ENCODE assay signal across 20 cellular contexts in the genomic region with DNA sequence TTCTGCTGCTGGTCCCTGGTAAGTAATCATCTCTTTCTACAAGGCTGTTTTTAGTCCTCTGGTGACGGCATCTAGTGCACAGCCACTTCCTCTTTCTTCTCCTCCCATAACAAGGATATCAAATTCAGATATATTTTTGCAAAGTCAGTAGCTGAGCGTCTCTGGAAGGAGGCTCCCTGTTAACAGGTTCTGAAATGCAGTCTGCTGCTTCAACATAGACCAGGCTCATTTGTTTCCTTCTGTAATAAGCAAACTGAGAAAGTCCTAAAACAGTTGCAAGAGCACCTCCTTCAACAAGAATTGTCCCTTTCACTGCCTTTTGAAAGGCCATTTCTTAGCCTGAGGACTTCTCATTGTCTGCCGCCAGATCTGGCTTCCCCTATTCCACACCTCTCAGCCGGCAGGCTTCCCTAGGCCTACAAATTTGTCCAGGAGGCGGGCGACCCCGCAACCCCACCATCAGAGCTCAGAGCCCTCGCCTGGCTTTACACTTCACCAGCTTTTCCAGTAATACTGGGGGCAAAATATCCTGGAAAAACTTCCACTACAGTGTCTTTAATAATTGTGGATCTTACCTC. TPM values are rescaled to one million over a fixed set of nuclear protein-coding genes. Genes with fewer than 3 reads are reported as not detected.
A peak's percentile ranks its signal among the peaks of the same experiment; 100 is the strongest.
DNase-seq lines count a peak whose midpoint lies in the region; ATAC-seq and TF ChIP-seq lines count a peak whose summit lies in the region.
"Had no signal": no experiment of that assay in that cellular context is flagged by ENCODE, and none has a peak within 500 bp of the region (broad histone marks: within the 10 kb centered on the region; RNA-seq: fewer than 3 reads in every experiment).

No MANE protein-coding gene starts in this region.

- H3K4me3 ChIP-seq in right cardiac atrium (ENCODE audit: low read length) = no peak overlapping the region
- H3K4me3 ChIP-seq in upper lobe of right lung = no peak overlapping the region
- no peak overlapping the region for H3K4me3 ChIP-seq in coronary artery
- no peak overlapping the region for H3K4me3 ChIP-seq in aorta (ENCODE audit: low read length in 2 of 2)
- H3K4me3 ChIP-seq: tibial nerve had no signal

- DNase-seq in SIG-M5 treated with dmso at 0.1 percent for 504 hours (lab: John Stamatoyannopoulos, UW; ENCODE audit: unreplicated experiment) = peak; percentile 81
- no peak for DNase-seq in SIG-M5 (lab: John Stamatoyannopoulos, UW)
- DNase-seq in RPMI8226 = peak; percentile 54
- no peak for DNase-seq in right cardiac atrium
- no peak for DNase-seq in upper lobe of right lung
- DNase-seq in coronary artery (ENCODE audit: low spot score) = no peak
- no peak for DNase-seq in aorta
- no peak for DNase-seq in activated CD4-positive, alpha-beta T cell treated with anti-CD3 and anti-CD28 coated beads, Interleukin-2, amount 50 U/mL, for 48 hours
- DNase-seq: activated CD4-positive, alpha-beta T cell treated with anti-CD3 and anti-CD28 coated beads for 36 hours; activated naive CD8-positive, alpha-beta T cell treated with anti-CD3 and anti-CD28 coated beads, Interleukin-2, amount 50 U/mL, for 24 hours; activated T-cell treated with anti-CD3 and anti-CD28 coated beads, Interleukin-2, amount 50 U/mL, for 48 hours; CD8-positive, alpha-beta T cell; NCI-H1417 treated with DMSO at 0.1 percent for 48 hours; NCI-H2227 treated with DMSO at 0.1 percent for 48 hours; stimulated activated CD4-positive, alpha-beta T cell treated with anti-CD3 and anti-CD28 coated beads, Interleukin-1b, Interleukin-23, amount 100 ng/mL, for 48 hours; T-helper 1 cell had no signal

- no peaks in the 10 kb centered on the region for H3K27me3 ChIP-seq in right cardiac atrium (ENCODE audit: control insufficient read depth, insufficient read depth)
- no peaks in the 10 kb centered on the region for H3K27me3 ChIP-seq in upper lobe of right lung
- H3K27me3 ChIP-seq in aorta (ENCODE audit: control insufficient read depth in 1 of 2, insufficient read depth in 2 of 2, low read length in 1 of 2) = no peaks in the 10 kb centered on the region
- H3K27me3 ChIP-seq: tibial nerve had no signal

- peaks cover 12% of the 10 kb centered on the region for H3K4me1 ChIP-seq in right cardiac atrium (ENCODE audit: control insufficient read depth, insufficient read depth, low read length)
- no peaks in the 10 kb centered on the region for H3K4me1 ChIP-seq in upper lobe of right lung
- no peaks in the 10 kb centered on the region for H3K4me1 ChIP-seq in aorta (ENCODE audit: control insufficient read depth in 1 of 2, insufficient read depth in 2 of 2, low read length in 2 of 2)
- H3K4me1 ChIP-seq: tibial nerve had no signal

- intact Hi-C loops in right cardiac atrium (cut with DNase I) (no loop called here), upper lobe of right lung (cut with DNase I) (no loop called here), aorta (cut with DNase I) (no loop called here)

- ATAC-seq in right cardiac atrium = no peak
- ATAC-seq in upper lobe of right lung = peak; percentile 65
- no peak for ATAC-seq in aorta (ENCODE audit: low FRiP score)
- ATAC-seq: activated CD4-positive, alpha-beta T cell treated with anti-CD3 and anti-CD28 coated beads for 36 hours; activated naive CD8-positive, alpha-beta T cell treated with anti-CD3 and anti-CD28 coated beads, Interleukin-2, amount 50 U/mL, for 24 hours; CD8-positive, alpha-beta T cell; HepG2 had no signal

- 45% methylated on average over 8 of the region's 8 CpGs for WGBS in right cardiac atrium
- 68 to 70% methylated on average over 8 of the region's 8 CpGs for WGBS in aorta, 2 donors

- TF ChIP-seq CTCF in upper lobe of right lung (IDR thresholded peaks at IDR 0.05) = no peak
- TF ChIP-seq CTCF in coronary artery (IDR thresholded peaks at IDR 0.05) = no peak

- peak overlapping the region; percentile 80 for H3K27ac ChIP-seq in right cardiac atrium (ENCODE audit: low read length)
- peak overlapping the region; percentile 32 for H3K27ac ChIP-seq in upper lobe of right lung
- H3K27ac ChIP-seq in coronary artery = peak overlapping the region in 1 of 2 donors; percentile 49
- H3K27ac ChIP-seq in aorta (ENCODE audit: low read depth in 1 of 2, low read length in 2 of 2) = no peak overlapping the region
- H3K27ac ChIP-seq: 22Rv1 had no signal

- H3K9me3 ChIP-seq in right cardiac atrium (ENCODE audit: control insufficient read depth, low read length) (no peaks in the 10 kb centered on the region), upper lobe of right lung (no peaks in the 10 kb centered on the region), aorta (ENCODE audit: control insufficient read depth, low read length) (peaks cover 7% of the 10 kb centered on the region)

- no peaks in the 10 kb centered on the region for H3K36me3 ChIP-seq in upper lobe of right lung
- H3K36me3 ChIP-seq in aorta (ENCODE audit: control insufficient read depth in 1 of 2, insufficient read depth in 2 of 2, low read length in 1 of 2) = no peaks in the 10 kb centered on the region
- H3K36me3 ChIP-seq: tibial nerve had no signal

RNA-seq across cellular contexts. Expression of gene ZSCAN5A, which starts 7.4 kb away (rescaled TPM):
- 10 to 100 TPM; 18.2 to 25.8 (median 21.7) TPM for total RNA-seq in right cardiac atrium
- 16.5 TPM for polyA plus RNA-seq in right cardiac atrium
- 14.8 TPM for total RNA-seq in upper lobe of right lung
- total RNA-seq in aorta = 10 to 100 TPM; 10.2 to 13.8 TPM
- polyA plus RNA-seq in aorta = 1 to 10 TPM; 1.7 to 7.8 TPM

RNA-seq across cellular contexts. Expression of gene EDDM13, which starts 49.5 kb away (rescaled TPM):
- not detected for total RNA-seq in right cardiac atrium
- 0.32 TPM for polyA plus RNA-seq in right cardiac atrium
- 1.1 TPM for total RNA-seq in upper lobe of right lung
- not detected for total RNA-seq in aorta
- not detected for polyA plus RNA-seq in aorta
- total RNA-seq: CD8-positive, alpha-beta T cell; HepG2; kidney epithelial cell; tibial nerve had no signal
- polyA plus RNA-seq: HepG2 had no signal

Comparison
In these comparisons a context has a peak if more than half of its experiments do, and no peak if none do; other contexts are left out.
1. DNase-seq: peak in SIG-M5 treated with dmso at 0.1 percent for 504 hours (single experiment) and RPMI8226 (single experiment); none in SIG-M5 (single experiment), right cardiac atrium (0 of 3), upper lobe of right lung (single experiment), coronary artery (single experiment), aorta (0 of 2) and activated CD4-positive, alpha-beta T cell treated with anti-CD3 and anti-CD28 coated beads, Interleukin-2, amount 50 U/mL, for 48 hours (0 of 2).
2. H3K27ac ChIP-seq: peak in right cardiac atrium (single experiment) and upper lobe of right lung (single experiment); none in aorta (0 of 2).